In genomic region chr6:43722920-43723565, GRCh38 we compare ENCODE assay signal across 17 cellular contexts. TPM values are rescaled to one million over a fixed set of nuclear protein-coding genes. Genes with fewer than 3 reads are reported as not detected.
DNase-seq lines count a peak whose midpoint lies in the region; ATAC-seq, FAIRE-seq and TF ChIP-seq lines count a peak whose summit lies in the region.
"Had no signal": no experiment of that assay in that cellular context is flagged by ENCODE, and none has a peak within 500 bp of the region (broad histone marks: within the 10 kb centered on the region; RNA-seq: fewer than 3 reads in every experiment).

No MANE protein-coding gene starts in this region.

- H3K4me1 ChIP-seq in HepG2 (ENCODE audit: insufficient read depth, low read length) (peaks cover 58% of the 10 kb centered on the region), right lobe of liver (no peaks in the 10 kb centered on the region), OCI-LY7 (ENCODE audit: insufficient read depth, low read length, poor library complexity, severe bottlenecking) (peaks cover 27% of the 10 kb centered on the region), mesenchymal stem cell (ENCODE audit: control insufficient read depth, insufficient read depth, low read depth, low read length) (peaks cover 11% of the 10 kb centered on the region)

- ATAC-seq in HepG2: no peak
- no peak for ATAC-seq in right lobe of liver
- no peak for ATAC-seq in activated naive CD4-positive, alpha-beta T cell treated with anti-CD3 and anti-CD28 coated beads, Interleukin-2, amount 50 U/mL, for 72 hours
- no peak for ATAC-seq in HG03565 (IDR thresholded peaks at IDR 0.05; ENCODE audit: unreplicated experiment)
- no peak for ATAC-seq in HG02571 (IDR thresholded peaks at IDR 0.05; ENCODE audit: unreplicated experiment)

- no peaks in the 10 kb centered on the region for H4K20me1 ChIP-seq in HepG2 (ENCODE audit: insufficient read depth, low read length)
- H4K20me1 ChIP-seq in OCI-LY7 (ENCODE audit: insufficient read depth, low read length): no peaks in the 10 kb centered on the region

- no peak overlapping the region for H3K18ac ChIP-seq in mesenchymal stem cell (ENCODE audit: low read depth in 1 of 2, low read length in 2 of 2)

- H3K4ac ChIP-seq in mesenchymal stem cell (ENCODE audit: low read depth in 1 of 2, low read length in 2 of 2): no peak overlapping the region

- no peak overlapping the region for H2AK5ac ChIP-seq in mesenchymal stem cell (ENCODE audit: low read length, severe bottlenecking)

- H3K14ac ChIP-seq in mesenchymal stem cell (ENCODE audit: low read length in 2 of 2): no peak overlapping the region

- DNase-seq in HepG2 (ENCODE audit: low spot score) (no peak), right lobe of liver (no peak), OCI-LY7 (ENCODE audit: low spot score) (no peak), mesenchymal stem cell (no peak), LoVo (ENCODE audit: low spot score) (no peak)
- no peak for DNase-seq in activated naive CD4-positive, alpha-beta T cell treated with anti-CD3 and anti-CD28 coated beads, Interleukin-2, amount 50 U/mL, for 72 hours (ENCODE audit: low spot score in 2 of 2)
- DNase-seq: DMS79, NCI-H1436 treated with DMSO at 0.1 percent for 48 hours had no signal

- in situ Hi-C loops in HepG2 (cut with HindIII; ENCODE audit: extremely low pct_ligation_motif_present, low pct_unique_long_range_greater_than_20kb): loop anchor here (5.0 kb wide), 3 partner anchors 44 to 354 kb away; no protein-coding TSS in a partner anchor

- H3K9me3 ChIP-seq in HepG2 (ENCODE audit: low read length) (no peaks in the 10 kb centered on the region), right lobe of liver (no peaks in the 10 kb centered on the region), OCI-LY7 (ENCODE audit: low read length) (no peaks in the 10 kb centered on the region), mesenchymal stem cell (ENCODE audit: control insufficient read depth, low read length) (no peaks in the 10 kb centered on the region)
- H3K9me3 ChIP-seq: transverse colon had no signal

- TF ChIP-seq RAD21 in HepG2 (CRISPR knock-in tag; IDR thresholded peaks at IDR 0.05): no peak

- peaks cover 0 to 5% of the 10 kb centered on the region in 2 experiments; a peak in 2 of 5 replicates for H3K27me3 ChIP-seq in HepG2 (ENCODE audit: control insufficient read depth in 1 of 2, insufficient read depth in 2 of 2, low read length in 2 of 2)
- no peaks in the 10 kb centered on the region for H3K27me3 ChIP-seq in right lobe of liver
- H3K27me3 ChIP-seq in mesenchymal stem cell (ENCODE audit: control insufficient read depth in 1 of 2, insufficient read depth in 1 of 2, low read length in 2 of 2): peaks cover 0 to 13% of the 10 kb centered on the region in 2 experiments
- H3K27me3 ChIP-seq: transverse colon had no signal

- CTCF ChIA-PET in HepG2 (lab: Yijun Ruan, JAX; ENCODE audit: low intra/inter-chr PET ratio, low total read pairs) (interaction anchor here (0.7 to 3.6 kb wide), 8 partner anchors 35 to 356 kb away, joined by 4 to 23 read pairs (median 13); partner anchors contain the start of gene VEGFA), OCI-LY7 (lab: Charles Lee; ENCODE audit: unreplicated experiment) (interaction anchor here (1.7 kb wide), 1 partner anchor 13 kb away, joined by 3 read pairs; no protein-coding TSS in a partner anchor)

- 38% methylated on average over 10 of the region's 10 CpGs for whole genome bisulfite sequencing in HepG2 (ENCODE audit: low lambda C conversion rate)
- 61% methylated on average over 10 of the region's 10 CpGs for WGBS in right lobe of liver (ENCODE audit: insufficient coverage, low coverage, low lambda C conversion rate, missing lambda C conversion rate)
- 87% methylated on average over 10 of the region's 10 CpGs for WGBS in mesenchymal stem cell

- BruUV-seq in HepG2 (replicated peaks; lab: Mats Ljungman, UMichigan): no TSS peak
- no TSS peak for BruUV-seq in OCI-LY7 (replicated peaks; lab: Mats Ljungman, UMichigan)

- H3K9me3 Mint-ChIP-seq in activated naive CD4-positive, alpha-beta T cell treated with anti-CD3 and anti-CD28 coated beads, Interleukin-2, amount 50 U/mL, for 72 hours: no peaks in the 10 kb centered on the region
- H3K9me3 Mint-ChIP-seq: activated CD4-positive, alpha-beta T cell treated with anti-CD3 and anti-CD28 coated beads, Interleukin-2, amount 10 ng/mL, durations not matched to agents 7 days and 5 days; activated naive CD4-positive, alpha-beta T cell treated with anti-CD3 and anti-CD28 coated beads for 36 hours; mesothelial cell of epicardium; naive B cell had no signal

- POLR2A ChIA-PET in HepG2 (lab: Yijun Ruan, JAX) (no interaction called here), OCI-LY7 (lab: Charles Lee) (interaction anchor here (1.0 to 2.3 kb wide), 2 partner anchors 17 to 55 kb away, joined by 3 to 13 read pairs; no protein-coding TSS in a partner anchor)

- H3K27ac ChIP-seq in HepG2 (ENCODE audit: extremely low read length, insufficient read depth, low read length): no peak overlapping the region
- H3K27ac ChIP-seq in right lobe of liver: no peak overlapping the region
- H3K27ac ChIP-seq in OCI-LY7 (ENCODE audit: low read depth, low read length, poor library complexity, severe bottlenecking): no peak overlapping the region
- H3K27ac ChIP-seq in mesenchymal stem cell (ENCODE audit: low read length, poor library complexity, severe bottlenecking): no peak overlapping the region
- H3K27ac ChIP-seq: transverse colon had no signal

- no peaks in the 10 kb centered on the region for H3K9me2 ChIP-seq in OCI-LY7 (ENCODE audit: insufficient read depth, low read length)

- H2BK120ac ChIP-seq in mesenchymal stem cell (ENCODE audit: low read depth, low read length): no peak overlapping the region

- no peak overlapping the region for H2BK12ac ChIP-seq in mesenchymal stem cell (ENCODE audit: low read length in 2 of 2)

- H3K4me3 ChIP-seq in HepG2 (replicated peaks in 1 of 3; ENCODE audit: insufficient read depth in 1 of 3, low read depth in 2 of 3, low read length in 3 of 3): no peak overlapping the region
- H3K4me3 ChIP-seq in right lobe of liver: no peak overlapping the region
- no peak overlapping the region for H3K4me3 ChIP-seq in OCI-LY7 (ENCODE audit: low read depth, low read length, poor library complexity, severe bottlenecking)
- H3K4me3 ChIP-seq in mesenchymal stem cell (ENCODE audit: insufficient read depth in 1 of 2, low read depth in 1 of 2, low read length in 2 of 2): no peak overlapping the region
- H3K4me3 ChIP-seq: transverse colon had no signal

- H3K79me2 ChIP-seq in HepG2 (ENCODE audit: insufficient read depth, low read length): no peaks in the 10 kb centered on the region
- H3K79me2 ChIP-seq in OCI-LY7 (ENCODE audit: insufficient read depth, low read depth, low read length): no peaks in the 10 kb centered on the region

- no peak overlapping the region for H2BK15ac ChIP-seq in mesenchymal stem cell (ENCODE audit: low read depth, poor library complexity, severe bottlenecking)

- H3K36me3 Mint-ChIP-seq in activated naive CD4-positive, alpha-beta T cell treated with anti-CD3 and anti-CD28 coated beads, Interleukin-2, amount 50 U/mL, for 72 hours: no peaks in the 10 kb centered on the region
- H3K36me3 Mint-ChIP-seq: activated CD8-positive, alpha-beta memory T cell treated with anti-CD3 and anti-CD28 coated beads, Interleukin-2, amount 10 ng/mL, durations not matched to agents 7 days and 5 days; mesothelial cell of epicardium; naive B cell had no signal

- no peaks in the 10 kb centered on the region for H3K36me3 ChIP-seq in HepG2 (replicated peaks in 1 of 2; ENCODE audit: control insufficient read depth in 1 of 2, insufficient read depth in 2 of 2, low read length in 2 of 2)
- no peaks in the 10 kb centered on the region for H3K36me3 ChIP-seq in right lobe of liver
- no peaks in the 10 kb centered on the region for H3K36me3 ChIP-seq in OCI-LY7 (ENCODE audit: insufficient read depth, low read length)
- H3K36me3 ChIP-seq in mesenchymal stem cell (ENCODE audit: control insufficient read depth in 1 of 2, insufficient read depth in 2 of 2, low read depth in 1 of 2, low read length in 2 of 2): no peaks in the 10 kb centered on the region
- H3K36me3 ChIP-seq: transverse colon had no signal

- H2AFZ ChIP-seq in HepG2 (ENCODE audit: low read length): no peak overlapping the region
- H2AFZ ChIP-seq in OCI-LY7 (ENCODE audit: low read length): peak overlapping the region; percentile 53; the same call in 1 of the 2 replicates
- H2AFZ ChIP-seq in mesenchymal stem cell (ENCODE audit: low read depth, low read length): no peak overlapping the region

- no peak overlapping the region for H3K9ac ChIP-seq in HepG2 (ENCODE audit: insufficient read depth, low read depth, low read length)
- peak overlapping the region; percentile 9 for H3K9ac ChIP-seq in mesenchymal stem cell (ENCODE audit: low read length)

- H4K8ac ChIP-seq in mesenchymal stem cell (ENCODE audit: low read length): no peak overlapping the region

- FAIRE-seq in HepG2 (lab: Jason Lieb, UNC): no peak
- FAIRE-seq: colon had no signal

- intact Hi-C loops in HepG2 (cut with micrococcal nuclease; ENCODE audit: unreplicated experiment): loop anchor here (1.0 kb wide), 2 partner anchors 50 to 356 kb away; no protein-coding TSS in a partner anchor
- intact Hi-C loops in right lobe of liver (cut with DNase I): loop anchor here in 1 of 2 donors (5.0 kb wide), 1 partner anchor 359 kb away; no protein-coding TSS in a partner anchor
- intact Hi-C loops in OCI-LY7 (cut with micrococcal nuclease; ENCODE audit: unreplicated experiment): loop anchor here (1.0 to 5.0 kb wide), 4 partner anchors 56 to 279 kb away; no protein-coding TSS in a partner anchor

- H3K23ac ChIP-seq in mesenchymal stem cell (ENCODE audit: low read length in 2 of 2): no peak overlapping the region

- no peak overlapping the region for H4K91ac ChIP-seq in mesenchymal stem cell (ENCODE audit: low read length)

- H3K79me1 ChIP-seq in mesenchymal stem cell (replicated peaks; ENCODE audit: low read length, poor library complexity, severe bottlenecking): no peaks in the 10 kb centered on the region

- H3K4me2 ChIP-seq in HepG2 (ENCODE audit: low read depth, low read length): no peak overlapping the region
- H3K4me2 ChIP-seq in OCI-LY7 (ENCODE audit: low read length): no peak overlapping the region
- no peak overlapping the region for H3K4me2 ChIP-seq in mesenchymal stem cell (ENCODE audit: low read length, poor library complexity, severe bottlenecking)

- TF ChIP-seq POLR2A in HepG2 (IDR thresholded peaks at IDR 0.05; ENCODE audit: insufficient read depth in 1 of 2, low read depth in 2 of 2, low read length in 2 of 2): no peak
- no peak for TF ChIP-seq POLR2A in right lobe of liver (IDR thresholded peaks at IDR 0.05)

- no peak overlapping the region for H2BK5ac ChIP-seq in mesenchymal stem cell (ENCODE audit: low read depth, low read length, poor library complexity, severe bottlenecking)

- H3K27ac Mint-ChIP-seq in activated naive CD4-positive, alpha-beta T cell treated with anti-CD3 and anti-CD28 coated beads, Interleukin-2, amount 50 U/mL, for 72 hours: peak overlapping the region in 1 of 2 donors; percentile 63
- H3K27ac Mint-ChIP-seq: activated CD4-positive, alpha-beta T cell treated with anti-CD3 and anti-CD28 coated beads, Interleukin-2, amount 10 ng/mL, durations not matched to agents 7 days and 5 days; activated CD8-positive, alpha-beta memory T cell treated with anti-CD3 and anti-CD28 coated beads, Interleukin-2, amount 10 ng/mL, durations not matched to agents 7 days and 5 days; activated naive CD4-positive, alpha-beta T cell treated with anti-CD3 and anti-CD28 coated beads for 36 hours had no signal

- TF ChIP-seq CTCF in HepG2 (CRISPR knock-in tag; IDR thresholded peaks at IDR 0.05) (no peak), right lobe of liver (IDR thresholded peaks at IDR 0.05) (no peak), OCI-LY7 (conservative IDR thresholded peaks at IDR 0.05; ENCODE audit: low read length) (no peak)

- no peak for TF ChIP-seq EP300 in HepG2 (IDR thresholded peaks at IDR 0.05; ENCODE audit: low read depth in 2 of 2, low read length in 2 of 2)
- no peak for TF ChIP-seq EP300 in HepG2 (CRISPR knock-in tag; IDR thresholded peaks at IDR 0.05; ENCODE audit: borderline replicate concordance)

RNA-seq across cellular contexts. Expression of gene MRPS18A, which starts 35.5 kb away (rescaled TPM):
- total RNA-seq in HepG2 (2016; rRNA removed; fragmentation: Illumina TruSeq; extraction: Trizol) (89.1 and 100 TPM in 2 replicates), right lobe of liver (10 to 100 TPM; 23.5 to 45.4 (median 25.6) TPM), OCI-LY7 (2022) (54.7 and 61.6 TPM in 2 replicates)
- 51.0 and 53.1 TPM in 2 replicates for total RNA-seq in HepG2 (2016; cell fraction: cytosol; rRNA removed; fragmentation: Illumina TruSeq; extraction: Trizol; ENCODE audit: low read depth)
- total RNA-seq in HepG2 (2016; cell fraction: insoluble cytoplasmic fraction; rRNA removed; fragmentation: Illumina TruSeq; extraction: Trizol): 92.0 and 115 TPM in 2 replicates
- 52.2 and 52.5 TPM in 2 replicates for total RNA-seq in HepG2 (2016; cell fraction: membrane; rRNA removed; fragmentation: Illumina TruSeq; extraction: Trizol)
- 44.5 and 50.5 TPM in 2 replicates for total RNA-seq in HepG2 (2016; cell fraction: nucleus; rRNA removed; fragmentation: Illumina TruSeq; extraction: Trizol)
- 87.8 and 102 TPM in 2 replicates for polyA plus RNA-seq in HepG2 (2011; rRNA removed)
- 108 and 150 TPM in 2 replicates for polyA plus RNA-seq in HepG2 (2011; cell fraction: cytosol; rRNA removed)
- polyA plus RNA-seq in HepG2 (2011; cell fraction: nucleus; rRNA removed): 43.7 and 43.9 TPM in 2 replicates
- 56.6 and 66.1 TPM in 2 replicates for polyA plus RNA-seq in HepG2 (2012)
- 59.0 and 63.6 TPM in 2 replicates for polyA plus RNA-seq in HepG2 (2016; cell fraction: cytosol; fragmentation: Illumina TruSeq; extraction: Trizol; ENCODE audit: low read depth)
- 121 and 138 TPM in 2 replicates for polyA plus RNA-seq in HepG2 (2016; cell fraction: insoluble cytoplasmic fraction; fragmentation: Illumina TruSeq; extraction: Trizol; ENCODE audit: low read depth)
- 49.5 and 50.7 TPM in 2 replicates for polyA plus RNA-seq in HepG2 (2016; cell fraction: membrane; fragmentation: Illumina TruSeq; extraction: Trizol; ENCODE audit: low read depth)
- polyA plus RNA-seq in HepG2 (2016; cell fraction: nucleus; fragmentation: Illumina TruSeq; extraction: Trizol; ENCODE audit: insufficient read depth, low read depth): 49.3 and 56.1 TPM in 2 replicates
- polyA minus RNA-seq in HepG2 (2011; rRNA and poly(A)+ RNA removed; ENCODE audit: low replicate concordance): 146 and 147 TPM in 2 replicates
- 32.4 and 35.6 TPM in 2 replicates for polyA minus RNA-seq in HepG2 (2011; cell fraction: cytosol; rRNA and poly(A)+ RNA removed)
- 65.1 and 66.4 TPM in 2 replicates for polyA minus RNA-seq in HepG2 (2011; cell fraction: nucleus; rRNA and poly(A)+ RNA removed)
- 57.3 and 86.1 TPM in 2 replicates for total RNA-seq in OCI-LY7 (2014; rRNA removed; shearing (Covaris generic))
- 42.0 TPM for polyA plus RNA-seq in mesenchymal stem cell (2013, experiment 1 of 2)
- polyA plus RNA-seq in mesenchymal stem cell (2013, experiment 2 of 2): 43.2 TPM
- 10 to 100 TPM; 37.8 to 51.5 TPM for total RNA-seq in activated naive CD4-positive, alpha-beta T cell treated with anti-CD3 and anti-CD28 coated beads, Interleukin-2, amount 50 U/mL, for 72 hours

RNA-seq across cellular contexts. Expression of gene VEGFA, which starts 47.0 kb away (rescaled TPM):
- total RNA-seq in HepG2 (2016; rRNA removed; fragmentation: Illumina TruSeq; extraction: Trizol): 34.1 and 68.1 TPM in 2 replicates
- total RNA-seq in HepG2 (2016; cell fraction: cytosol; rRNA removed; fragmentation: Illumina TruSeq; extraction: Trizol; ENCODE audit: low read depth): 13.4 and 14.2 TPM in 2 replicates
- total RNA-seq in HepG2 (2016; cell fraction: insoluble cytoplasmic fraction; rRNA removed; fragmentation: Illumina TruSeq; extraction: Trizol): 26.8 and 72.7 TPM in 2 replicates
- 33.1 and 34.4 TPM in 2 replicates for total RNA-seq in HepG2 (2016; cell fraction: membrane; rRNA removed; fragmentation: Illumina TruSeq; extraction: Trizol)
- 81.5 and 95.8 TPM in 2 replicates for total RNA-seq in HepG2 (2016; cell fraction: nucleus; rRNA removed; fragmentation: Illumina TruSeq; extraction: Trizol)
- polyA plus RNA-seq in HepG2 (2011; rRNA removed): 629 and 1,104 TPM in 2 replicates
- polyA plus RNA-seq in HepG2 (2011; cell fraction: cytosol; rRNA removed): 292 and 298 TPM in 2 replicates
- polyA plus RNA-seq in HepG2 (2011; cell fraction: nucleus; rRNA removed): 3,652 and 4,474 TPM in 2 replicates
- polyA plus RNA-seq in HepG2 (2012): 463 and 546 TPM in 2 replicates
- polyA plus RNA-seq in HepG2 (2016; cell fraction: cytosol; fragmentation: Illumina TruSeq; extraction: Trizol; ENCODE audit: low read depth): 9.2 and 10.7 TPM in 2 replicates
- polyA plus RNA-seq in HepG2 (2016; cell fraction: insoluble cytoplasmic fraction; fragmentation: Illumina TruSeq; extraction: Trizol; ENCODE audit: low read depth): 34.1 and 41.6 TPM in 2 replicates
- 24.8 and 25.3 TPM in 2 replicates for polyA plus RNA-seq in HepG2 (2016; cell fraction: membrane; fragmentation: Illumina TruSeq; extraction: Trizol; ENCODE audit: low read depth)
- 253 and 267 TPM in 2 replicates for polyA plus RNA-seq in HepG2 (2016; cell fraction: nucleus; fragmentation: Illumina TruSeq; extraction: Trizol; ENCODE audit: insufficient read depth, low read depth)
- 238 and 645 TPM in 2 replicates for polyA minus RNA-seq in HepG2 (2011; rRNA and poly(A)+ RNA removed; ENCODE audit: low replicate concordance)
- 122 and 136 TPM in 2 replicates for polyA minus RNA-seq in HepG2 (2011; cell fraction: cytosol; rRNA and poly(A)+ RNA removed)
- 312 and 405 TPM in 2 replicates for polyA minus RNA-seq in HepG2 (2011; cell fraction: nucleus; rRNA and poly(A)+ RNA removed)
- 100 to 1,000 TPM in 5 of 6 experiments, 10 to 100 TPM in 1; 91.3 to 571 (median 132) TPM for total RNA-seq in right lobe of liver
- 59.7 and 66.3 TPM in 2 replicates for total RNA-seq in OCI-LY7 (2014; rRNA removed; shearing (Covaris generic))
- 64.5 and 88.5 TPM in 2 replicates for total RNA-seq in OCI-LY7 (2022)
- 94.9 TPM for polyA plus RNA-seq in mesenchymal stem cell (2013, experiment 1 of 2)
- polyA plus RNA-seq in mesenchymal stem cell (2013, experiment 2 of 2): 89.3 TPM
- 10 to 100 TPM; 24.1 to 79.2 TPM for total RNA-seq in activated naive CD4-positive, alpha-beta T cell treated with anti-CD3 and anti-CD28 coated beads, Interleukin-2, amount 50 U/mL, for 72 hours
